Comparison of ENCODE assay signal across 15 cellular contexts in the genomic region with DNA sequence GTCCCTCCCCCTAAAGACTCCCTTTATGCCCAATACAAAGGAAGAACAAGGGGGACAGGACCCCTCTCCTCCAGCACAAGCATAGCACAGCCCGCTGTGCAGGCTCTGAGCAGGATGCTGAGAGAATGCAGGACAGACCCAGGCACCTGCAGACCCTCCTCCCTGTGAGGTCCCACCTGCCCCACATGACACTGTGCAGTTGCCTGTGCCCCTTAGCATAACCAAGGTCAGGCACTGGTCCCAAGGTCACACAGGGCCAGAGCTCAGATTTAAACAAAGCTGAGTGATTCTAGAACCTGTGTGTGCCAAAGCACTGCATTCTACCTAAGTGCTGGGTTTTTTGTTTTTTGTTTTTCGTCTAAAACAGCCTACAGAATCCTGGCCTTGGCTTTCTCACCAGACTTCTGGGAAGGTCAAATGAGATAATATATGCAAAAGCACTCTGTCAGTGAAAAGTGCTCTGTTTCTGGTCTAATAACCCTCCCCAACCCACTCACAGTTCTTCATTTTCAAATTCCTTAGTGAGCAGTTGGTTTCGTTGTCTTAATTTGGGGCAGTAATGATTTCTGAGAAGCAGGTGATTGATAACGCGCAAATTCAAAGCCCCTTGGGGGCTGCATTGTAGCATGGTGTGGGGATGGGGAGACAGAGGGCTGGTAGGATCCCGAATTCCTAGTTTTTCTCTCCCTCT.
DNase-seq lines count a peak whose midpoint lies in the region; ATAC-seq and TF ChIP-seq lines count a peak whose summit lies in the region.
"Had no signal": no experiment of that assay in that cellular context is flagged by ENCODE, and none has a peak within 500 bp of the region (broad histone marks: within the 10 kb centered on the region; RNA-seq: fewer than 3 reads in every experiment).

No MANE protein-coding gene starts in this region.

- H3K4me3 Mint-ChIP-seq in CD4-positive, alpha-beta memory T cell = no peak overlapping the region
- H3K4me3 Mint-ChIP-seq: activated CD4-positive, alpha-beta T cell treated with anti-CD3 and anti-CD28 coated beads, Interleukin-2, amount 10 ng/mL, durations not matched to agents 7 days and 5 days; memory B cell had no signal

- POLR2A ChIA-PET in CD4-positive, alpha-beta memory T cell (lab: Charles Lee; ENCODE audit: partially characterized antibody) = no interaction called here

- H3K9ac ChIP-seq in OCI-LY3 (ENCODE audit: low read length) = peak overlapping the region; percentile 11; the same call in 1 of the 2 replicates

- H3K27me3 Mint-ChIP-seq in CD4-positive, alpha-beta memory T cell = peaks cover 0 to 1% of the 10 kb centered on the region in 2 donors
- H3K27me3 Mint-ChIP-seq: activated CD4-positive, alpha-beta T cell treated with anti-CD3 and anti-CD28 coated beads, Interleukin-2, amount 10 ng/mL, durations not matched to agents 7 days and 5 days; memory B cell had no signal

- H3K4me3 ChIP-seq in OCI-LY3 (ENCODE audit: low read length) = peak overlapping the region; percentile 47
- no peak overlapping the region for H3K4me3 ChIP-seq in esophagus squamous epithelium
- H3K4me3 ChIP-seq in CD4-positive, alpha-beta memory T cell (ENCODE audit: low read length in 2 of 2) = no peak overlapping the region
- H3K4me3 ChIP-seq: cardiac muscle cell, SK-N-MC had no signal

- H2AFZ ChIP-seq in OCI-LY3 (ENCODE audit: low read depth, low read length) = no peak overlapping the region

- H3K27ac ChIP-seq in OCI-LY3 (ENCODE audit: low read length) (peak overlapping the region; percentile 58), esophagus squamous epithelium (no peak overlapping the region)
- H3K27ac ChIP-seq in CD4-positive, alpha-beta memory T cell (ENCODE audit: low read depth, low read length) = no peak overlapping the region
- H3K27ac ChIP-seq: cardiac muscle cell, SK-N-MC had no signal

- CTCF ChIA-PET in CD4-positive, alpha-beta memory T cell (lab: Charles Lee; ENCODE audit: partially characterized antibody) = no interaction called here

- H3K36me3 Mint-ChIP-seq in CD4-positive, alpha-beta memory T cell = no peaks in the 10 kb centered on the region
- H3K36me3 Mint-ChIP-seq: memory B cell had no signal

- H3K27me3 ChIP-seq in OCI-LY3 (ENCODE audit: low read depth, low read length) (0 out of 2 replicates have a peak, but pooled peaks cover 5% of the 10 kb centered on the region), esophagus squamous epithelium (no peaks in the 10 kb centered on the region)
- H3K27me3 ChIP-seq in CD4-positive, alpha-beta memory T cell (ENCODE audit: insufficient read depth, low read length) = no peaks in the 10 kb centered on the region
- H3K27me3 ChIP-seq: cardiac muscle cell had no signal

- no peak for DNase-seq in GDM1 (lab: John Stamatoyannopoulos, UW)
- no peak for DNase-seq in esophagus squamous epithelium (lab: John Stamatoyannopoulos, UW)
- DNase-seq in CD4-positive, alpha-beta memory T cell = no peak
- DNase-seq in NOMO-1 treated with DMSO at 0.1 percent for 48 hours (lab: John Stamatoyannopoulos, UW; ENCODE audit: unreplicated experiment) = no peak
- DNase-seq: activated CD4-positive, alpha-beta T cell treated with anti-CD3 and anti-CD28 coated beads, Interleukin-2, amount 10 ng/mL, durations not matched to agents 7 days and 5 days; activated gamma-delta T cell; NCI-H1092; NCI-H82 had no signal

- peak overlapping the region; percentile 76 for H3K4me2 ChIP-seq in OCI-LY3 (ENCODE audit: low read length)

- 73 to 85% methylated on average over 5 to 6 of the region's 6 CpGs for WGBS in esophagus squamous epithelium, 2 donors

- no peak overlapping the region for H3K27ac Mint-ChIP-seq in CD4-positive, alpha-beta memory T cell
- H3K27ac Mint-ChIP-seq: activated CD4-positive, alpha-beta T cell treated with anti-CD3 and anti-CD28 coated beads, Interleukin-2, amount 10 ng/mL, durations not matched to agents 7 days and 5 days; memory B cell had no signal

- H3K4me1 ChIP-seq in OCI-LY3 (ENCODE audit: low read length) = peaks cover 30% of the 10 kb centered on the region
- no peaks in the 10 kb centered on the region for H3K4me1 ChIP-seq in esophagus squamous epithelium
- no peaks in the 10 kb centered on the region for H3K4me1 ChIP-seq in CD4-positive, alpha-beta memory T cell (ENCODE audit: insufficient read depth, low read length)

- H3K4me1 Mint-ChIP-seq in CD4-positive, alpha-beta memory T cell = no peaks in the 10 kb centered on the region
- H3K4me1 Mint-ChIP-seq: activated CD4-positive, alpha-beta T cell treated with anti-CD3 and anti-CD28 coated beads, Interleukin-2, amount 10 ng/mL, durations not matched to agents 7 days and 5 days had no signal

- no peak for TF ChIP-seq POLR2A in esophagus squamous epithelium (IDR thresholded peaks at IDR 0.05)

- no peaks in the 10 kb centered on the region for H3K9me3 Mint-ChIP-seq in CD4-positive, alpha-beta memory T cell
- H3K9me3 Mint-ChIP-seq: activated CD4-positive, alpha-beta T cell treated with anti-CD3 and anti-CD28 coated beads, Interleukin-2, amount 10 ng/mL, durations not matched to agents 7 days and 5 days; memory B cell had no signal

- H3K36me3 ChIP-seq in OCI-LY3 (replicated peaks; ENCODE audit: low read depth, low read length) = no peaks in the 10 kb centered on the region
- H3K36me3 ChIP-seq in esophagus squamous epithelium = no peaks in the 10 kb centered on the region
- H3K36me3 ChIP-seq in CD4-positive, alpha-beta memory T cell (ENCODE audit: insufficient read depth, low read length) = no peaks in the 10 kb centered on the region
- H3K36me3 ChIP-seq: cardiac muscle cell had no signal

- H3K9me3 ChIP-seq in OCI-LY3 (ENCODE audit: insufficient read depth, low read length) = no peaks in the 10 kb centered on the region
- no peaks in the 10 kb centered on the region for H3K9me3 ChIP-seq in esophagus squamous epithelium
- no peaks in the 10 kb centered on the region for H3K9me3 ChIP-seq in CD4-positive, alpha-beta memory T cell (ENCODE audit: control insufficient read depth in 1 of 2, low read length in 2 of 2)

- intact Hi-C loops in esophagus squamous epithelium (cut with DNase I) = no loop called here
- intact Hi-C loops in CD4-positive, alpha-beta memory T cell (cut with micrococcal nuclease) = no loop called here

- TF ChIP-seq CTCF in OCI-LY3 (IDR thresholded peaks at IDR 0.05; ENCODE audit: low read depth, low read length) = no peak
- no peak for TF ChIP-seq CTCF in esophagus squamous epithelium (IDR thresholded peaks at IDR 0.05)

- no peaks in the 10 kb centered on the region for H4K20me1 ChIP-seq in OCI-LY3 (ENCODE audit: insufficient read depth, low read length)

- H3K79me2 ChIP-seq in OCI-LY3 (ENCODE audit: low read length) = no peaks in the 10 kb centered on the region

- peak; percentile 72 for ATAC-seq in GM18517 (IDR thresholded peaks at IDR 0.05; ENCODE audit: unreplicated experiment)
- peak; percentile 85 for ATAC-seq in GM21390 (IDR thresholded peaks at IDR 0.05; ENCODE audit: unreplicated experiment)
- ATAC-seq in HG02938 (IDR thresholded peaks at IDR 0.05; ENCODE audit: unreplicated experiment) = peak; percentile 57
